Comparison of ENCODE assay signal across 10 cellular contexts in genomic region chr10:60942134-60942533, GRCh38. TPM values are rescaled to one million over a fixed set of nuclear protein-coding genes. Genes with fewer than 3 reads are reported as not detected.
DNase-seq lines count a peak whose midpoint lies in the region; ATAC-seq and TF ChIP-seq lines count a peak whose summit lies in the region.
"Had no signal": no experiment of that assay in that cellular context is flagged by ENCODE, and none has a peak within 500 bp of the region (broad histone marks: within the 10 kb centered on the region; RNA-seq: fewer than 3 reads in every experiment).

No MANE protein-coding gene starts in this region.

- no peaks in the 10 kb centered on the region for H3K36me3 ChIP-seq in CD8-positive, alpha-beta memory T cell (ENCODE audit: insufficient read depth, low read length)
- no peaks in the 10 kb centered on the region for H3K36me3 ChIP-seq in ascending aorta
- H3K36me3 ChIP-seq in right lobe of liver: no peaks in the 10 kb centered on the region
- H3K36me3 ChIP-seq in stomach smooth muscle (ENCODE audit: control insufficient read depth in 2 of 2, insufficient read depth in 2 of 2, low read length in 2 of 2): no peaks in the 10 kb centered on the region
- H3K36me3 ChIP-seq: HAP-1 had no signal

- intact Hi-C loops in ascending aorta (cut with DNase I) (loop anchor here (10.0 kb wide), 3 partner anchors 47 to 1873 kb away; partner anchors contain the start of genes ARID5B and EGR2), right lobe of liver (cut with DNase I) (loop anchor here in 1 of 2 donors (10.0 kb wide), 1 partner anchor 47 kb away; no protein-coding TSS in a partner anchor)

- H3K9me3 Mint-ChIP-seq in CD8-positive, alpha-beta memory T cell: no peaks in the 10 kb centered on the region
- H3K9me3 Mint-ChIP-seq in naive thymus-derived CD8-positive, alpha-beta T cell: no peaks in the 10 kb centered on the region

- no peaks in the 10 kb centered on the region for H3K36me3 Mint-ChIP-seq in CD8-positive, alpha-beta memory T cell
- H3K36me3 Mint-ChIP-seq in naive thymus-derived CD8-positive, alpha-beta T cell: peaks cover 0 to 2% (median 0%) of the 10 kb centered on the region in 3 donors

- no peak overlapping the region for H3K27ac Mint-ChIP-seq in CD8-positive, alpha-beta memory T cell
- no peak overlapping the region for H3K27ac Mint-ChIP-seq in naive thymus-derived CD8-positive, alpha-beta T cell

- H3K27ac ChIP-seq in CD8-positive, alpha-beta memory T cell (ENCODE audit: low read depth, low read length): peak overlapping the region; percentile 69
- H3K27ac ChIP-seq in ascending aorta (peak overlapping the region; percentile 100), right lobe of liver (peak overlapping the region; percentile 81 to 98 (median 86)), stomach smooth muscle (ENCODE audit: low read length) (peak overlapping the region; percentile 86)

- peaks cover 26% of the 10 kb centered on the region for H3K27me3 ChIP-seq in CD8-positive, alpha-beta memory T cell (ENCODE audit: insufficient read depth, low read length, poor library complexity, severe bottlenecking)
- H3K27me3 ChIP-seq in ascending aorta (no peaks in the 10 kb centered on the region), right lobe of liver (no peaks in the 10 kb centered on the region), stomach smooth muscle (ENCODE audit: control insufficient read depth in 1 of 2, insufficient read depth in 2 of 2, low read length in 2 of 2) (no peaks in the 10 kb centered on the region)

- WGBS in right lobe of liver (ENCODE audit: insufficient coverage, low coverage, low lambda C conversion rate, missing lambda C conversion rate): 63% methylated on average over 1 of the region's 1 CpG

- H3K4me1 Mint-ChIP-seq in CD8-positive, alpha-beta memory T cell: peaks cover 11 to 18% (median 15%) of the 10 kb centered on the region in 3 donors
- peaks cover 9 to 20% (median 14%) of the 10 kb centered on the region in 4 donors for H3K4me1 Mint-ChIP-seq in naive thymus-derived CD8-positive, alpha-beta T cell

- peaks cover 23 to 71% of the 10 kb centered on the region in 2 donors for H3K27me3 Mint-ChIP-seq in CD8-positive, alpha-beta memory T cell
- H3K27me3 Mint-ChIP-seq in naive thymus-derived CD8-positive, alpha-beta T cell: peaks cover 24 to 71% (median 43%) of the 10 kb centered on the region in 5 donors

- no peaks in the 10 kb centered on the region for H3K9me3 ChIP-seq in CD8-positive, alpha-beta memory T cell (ENCODE audit: low read length)
- no peaks in the 10 kb centered on the region for H3K9me3 ChIP-seq in ascending aorta
- H3K9me3 ChIP-seq in right lobe of liver: no peaks in the 10 kb centered on the region
- no peaks in the 10 kb centered on the region for H3K9me3 ChIP-seq in stomach smooth muscle (ENCODE audit: control insufficient read depth in 2 of 2, low read length in 2 of 2)
- H3K9me3 ChIP-seq: HAP-1 had no signal

- POLR2A ChIA-PET in CD8-positive, alpha-beta memory T cell (lab: Charles Lee): no interaction called here
- POLR2A ChIA-PET in naive thymus-derived CD8-positive, alpha-beta T cell (lab: Charles Lee): no interaction called here

- CTCF ChIA-PET in CD8-positive, alpha-beta memory T cell (lab: Charles Lee): no interaction called here

- H3K9ac ChIP-seq in stomach smooth muscle (ENCODE audit: low read length in 2 of 2): no peak overlapping the region

- ATAC-seq in right lobe of liver (no peak), GM21390 (IDR thresholded peaks at IDR 0.05; ENCODE audit: unreplicated experiment) (no peak), HG03280 (IDR thresholded peaks at IDR 0.05; ENCODE audit: unreplicated experiment) (no peak)
- ATAC-seq in naive thymus-derived CD8-positive, alpha-beta T cell: no peak
- ATAC-seq in activated CD4-positive, CD25-positive, alpha-beta regulatory T cell treated with anti-CD3 and anti-CD28 coated beads, Interleukin-2, amount 50 U/mL, for 24 hours: no peak

- peaks cover 15% of the 10 kb centered on the region for H3K4me1 ChIP-seq in CD8-positive, alpha-beta memory T cell (ENCODE audit: insufficient read depth, low read length)
- H3K4me1 ChIP-seq in ascending aorta (peaks cover 0 to 22% of the 10 kb centered on the region in 2 donors), right lobe of liver (peaks cover 0 to 17% (median 0%) of the 10 kb centered on the region in 4 donors), stomach smooth muscle (ENCODE audit: control insufficient read depth, insufficient read depth, low read length) (peaks cover 12% of the 10 kb centered on the region)

- no peak overlapping the region for H3K4me3 ChIP-seq in CD8-positive, alpha-beta memory T cell (ENCODE audit: low read length)
- H3K4me3 ChIP-seq in ascending aorta (peak overlapping the region; percentile 88 to 94), right lobe of liver (peak overlapping the region in 1 of 3 donors; percentile 63), stomach smooth muscle (ENCODE audit: low read length in 2 of 2) (peak overlapping the region in 1 of 2 donors; percentile 86)

- DNase-seq in CD8-positive, alpha-beta memory T cell: no peak
- DNase-seq in ascending aorta (ENCODE audit: low spot score in 2 of 2): no peak
- DNase-seq in right lobe of liver: no peak
- DNase-seq in naive thymus-derived CD8-positive, alpha-beta T cell: no peak
- DNase-seq: NCI-H226 had no signal

- TF ChIP-seq CTCF in ascending aorta (IDR thresholded peaks at IDR 0.05) (no peak), right lobe of liver (IDR thresholded peaks at IDR 0.05) (no peak)

- no peak overlapping the region for H3K4me3 Mint-ChIP-seq in CD8-positive, alpha-beta memory T cell
- H3K4me3 Mint-ChIP-seq in naive thymus-derived CD8-positive, alpha-beta T cell: peak overlapping the region in 1 of 10 donors; percentile 77

- no peak for TF ChIP-seq POLR2A in right lobe of liver (IDR thresholded peaks at IDR 0.05)

RNA-seq across cellular contexts. Expression of gene RHOBTB1, which starts 1.9 kb away (rescaled TPM):
- under 1 TPM; 0.04 to 0.07 TPM for total RNA-seq in CD8-positive, alpha-beta memory T cell
- polyA plus RNA-seq in CD8-positive, alpha-beta memory T cell: not detected
- total RNA-seq in ascending aorta: 13.6 TPM
- total RNA-seq in right lobe of liver: 1 to 10 TPM; 3.0 to 5.4 (median 4.4) TPM
- total RNA-seq in naive thymus-derived CD8-positive, alpha-beta T cell: under 1 TPM in 1 of 2 experiments, not detected in 1; 0.33 TPM
- not detected for polyA plus RNA-seq in naive thymus-derived CD8-positive, alpha-beta T cell
